1 cellular context compared by ENCODE assay signal in the genomic region with DNA sequence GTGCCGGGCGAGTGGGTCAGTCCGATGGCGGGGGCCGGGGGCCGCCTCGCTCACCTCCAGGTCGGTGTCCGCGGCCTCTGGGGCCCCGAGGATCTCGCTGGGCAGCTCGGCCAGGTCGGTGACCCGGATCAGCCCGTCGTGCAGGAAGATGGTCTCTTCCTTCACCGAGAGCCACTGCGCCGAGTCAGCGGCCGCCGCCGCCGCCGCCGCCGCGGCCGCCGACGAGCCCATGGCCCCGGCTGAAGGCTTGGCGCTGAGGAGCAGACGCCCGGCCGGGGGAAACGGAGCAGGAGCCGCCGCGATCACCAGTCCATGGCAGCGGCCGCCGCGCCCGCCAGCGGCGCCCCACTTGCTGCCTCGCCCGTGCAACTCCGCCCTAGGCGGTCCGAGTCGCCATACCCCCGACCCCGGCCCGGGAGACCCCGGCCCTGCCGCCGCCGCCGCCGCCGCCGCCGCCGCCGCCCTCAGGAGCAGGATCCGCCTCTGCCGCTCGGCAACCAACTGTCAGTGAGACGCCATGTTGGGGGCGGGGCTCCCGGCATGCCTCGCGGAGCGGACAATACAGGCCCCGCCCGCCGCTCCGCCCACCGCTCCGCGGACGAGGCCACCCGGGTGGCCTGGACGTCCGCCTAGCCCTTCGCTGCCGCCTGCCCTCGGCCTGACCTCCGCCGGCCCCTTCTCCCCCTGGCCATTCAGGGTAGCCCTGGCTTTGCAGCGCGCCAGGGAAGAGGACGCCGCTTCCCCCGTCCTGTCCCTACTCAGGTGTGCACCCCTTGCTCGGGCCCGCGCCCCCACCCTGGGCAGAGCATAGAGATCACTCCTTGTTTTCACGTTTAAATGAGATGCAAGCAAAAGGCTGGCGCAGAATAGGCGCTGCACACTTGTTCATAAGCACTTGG.
TF ChIP-seq lines count a peak whose summit lies in the region.

A gene with protein sequence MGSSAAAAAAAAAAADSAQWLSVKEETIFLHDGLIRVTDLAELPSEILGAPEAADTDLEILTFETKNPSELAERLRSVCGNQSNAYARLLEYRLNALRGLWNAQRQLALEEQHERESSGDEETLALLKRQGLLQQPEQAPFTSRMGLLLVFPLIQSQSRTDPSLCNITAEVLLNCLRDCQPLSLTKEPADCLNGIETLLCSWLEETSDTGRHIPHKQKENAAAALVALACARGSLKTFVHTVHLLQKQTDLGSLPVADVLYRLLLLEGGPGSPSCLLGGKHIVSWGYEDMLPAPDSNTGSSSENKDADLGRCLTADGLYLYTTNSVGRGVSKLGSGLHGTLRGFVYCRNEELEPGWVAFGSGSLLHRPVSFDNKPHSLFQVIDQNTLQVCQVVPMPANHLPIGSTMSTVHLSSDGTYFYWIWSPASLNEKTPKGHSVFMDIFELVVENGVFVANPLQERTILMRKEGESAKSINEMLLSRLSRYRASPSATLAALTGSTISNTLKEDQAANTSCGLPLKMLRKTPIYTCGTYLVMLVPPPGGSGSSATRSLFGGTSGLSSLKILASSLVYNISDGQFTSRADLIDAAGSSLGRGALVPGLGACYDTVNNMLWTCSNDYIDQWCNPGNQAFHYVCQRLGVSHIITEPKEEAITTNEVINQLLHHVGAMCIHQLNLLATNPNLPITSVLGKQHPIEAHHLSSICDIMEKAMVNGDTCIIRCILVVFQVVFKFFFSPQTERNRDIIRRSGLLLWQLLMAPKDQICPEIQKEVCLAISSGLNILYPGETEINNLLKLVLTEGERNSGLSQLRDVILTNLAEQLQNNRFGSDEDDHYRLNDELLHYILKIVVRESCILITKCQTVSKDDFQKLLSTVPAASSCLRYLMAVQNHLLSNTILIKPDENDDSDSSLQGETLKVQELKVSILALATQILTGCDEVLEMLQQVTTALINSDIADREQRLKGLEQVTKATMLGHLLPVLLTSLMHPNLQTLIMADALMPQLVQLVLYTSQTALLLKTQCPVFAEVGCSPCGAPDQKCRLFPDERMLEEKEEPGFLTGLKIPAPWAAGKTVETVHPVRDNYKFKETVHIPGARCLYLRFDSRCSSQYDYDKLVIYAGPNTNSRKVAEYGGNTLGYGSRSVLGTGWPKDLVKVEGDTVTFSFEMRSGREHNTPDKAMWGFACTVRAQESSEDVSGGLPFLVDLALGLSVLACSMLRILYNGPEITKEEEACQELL (N-terminal part only) (minus strand): TSS at position 534 of the 899 bp plus-strand sequence. CDS start 303 bp downstream, at position 231.

TF ChIP-seq in K562, 482 proteins besides CTCF, POLR2A, EP300 and RAD21 (continued from another document and continues in another):
- TF ChIP-seq, protein P1, sequence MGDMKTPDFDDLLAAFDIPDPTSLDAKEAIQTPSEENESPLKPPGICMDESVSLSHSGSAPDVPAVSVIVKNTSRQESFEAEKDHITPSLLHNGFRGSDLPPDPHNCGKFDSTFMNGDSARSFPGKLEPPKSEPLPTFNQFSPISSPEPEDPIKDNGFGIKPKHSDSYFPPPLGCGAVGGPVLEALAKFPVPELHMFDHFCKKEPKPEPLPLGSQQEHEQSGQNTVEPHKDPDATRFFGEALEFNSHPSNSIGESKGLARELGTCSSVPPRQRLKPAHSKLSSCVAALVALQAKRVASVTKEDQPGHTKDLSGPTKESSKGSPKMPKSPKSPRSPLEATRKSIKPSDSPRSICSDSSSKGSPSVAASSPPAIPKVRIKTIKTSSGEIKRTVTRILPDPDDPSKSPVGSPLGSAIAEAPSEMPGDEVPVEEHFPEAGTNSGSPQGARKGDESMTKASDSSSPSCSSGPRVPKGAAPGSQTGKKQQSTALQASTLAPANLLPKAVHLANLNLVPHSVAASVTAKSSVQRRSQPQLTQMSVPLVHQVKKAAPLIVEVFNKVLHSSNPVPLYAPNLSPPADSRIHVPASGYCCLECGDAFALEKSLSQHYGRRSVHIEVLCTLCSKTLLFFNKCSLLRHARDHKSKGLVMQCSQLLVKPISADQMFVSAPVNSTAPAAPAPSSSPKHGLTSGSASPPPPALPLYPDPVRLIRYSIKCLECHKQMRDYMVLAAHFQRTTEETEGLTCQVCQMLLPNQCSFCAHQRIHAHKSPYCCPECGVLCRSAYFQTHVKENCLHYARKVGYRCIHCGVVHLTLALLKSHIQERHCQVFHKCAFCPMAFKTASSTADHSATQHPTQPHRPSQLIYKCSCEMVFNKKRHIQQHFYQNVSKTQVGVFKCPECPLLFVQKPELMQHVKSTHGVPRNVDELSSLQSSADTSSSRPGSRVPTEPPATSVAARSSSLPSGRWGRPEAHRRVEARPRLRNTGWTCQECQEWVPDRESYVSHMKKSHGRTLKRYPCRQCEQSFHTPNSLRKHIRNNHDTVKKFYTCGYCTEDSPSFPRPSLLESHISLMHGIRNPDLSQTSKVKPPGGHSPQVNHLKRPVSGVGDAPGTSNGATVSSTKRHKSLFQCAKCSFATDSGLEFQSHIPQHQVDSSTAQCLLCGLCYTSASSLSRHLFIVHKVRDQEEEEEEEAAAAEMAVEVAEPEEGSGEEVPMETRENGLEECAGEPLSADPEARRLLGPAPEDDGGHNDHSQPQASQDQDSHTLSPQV (IDR thresholded peaks at IDR 0.05): no peak; the same call in 1 of the 2 replicates
- TF ChIP-seq FOXK1 (CRISPR knock-in tag; IDR thresholded peaks at IDR 0.05; ENCODE audit: borderline replicate concordance) (no peak), CBX3 (IDR thresholded peaks at IDR 0.05; ENCODE audit: borderline replicate concordance in 1 of 2, low read length in 2 of 2) (no peak), KLF1 (tag; IDR thresholded peaks at IDR 0.05) (no peak), MCM5 (IDR thresholded peaks at IDR 0.05; ENCODE audit: low read depth) (no peak), HIVEP1 (CRISPR knock-in tag; IDR thresholded peaks at IDR 0.05) (no peak), NFE2L1 (tag; IDR thresholded peaks at IDR 0.05; ENCODE audit: borderline replicate concordance, low read depth) (no peak), HNRNPLL (IDR thresholded peaks at IDR 0.05; ENCODE audit: low read depth, low read length, poor library complexity, severe bottlenecking) (no peak), ZBTB1 (CRISPR knock-in tag; IDR thresholded peaks at IDR 0.05; ENCODE audit: borderline replicate concordance, low read depth) (no peak), ZNF224 (CRISPR knock-in tag; IDR thresholded peaks at IDR 0.05) (no peak), ATF1 (CRISPR knock-in tag; IDR thresholded peaks at IDR 0.05) (no peak), ATF1 (tag; IDR thresholded peaks at IDR 0.05) (peak; percentile 61), NFE2 (IDR thresholded peaks at IDR 0.05; ENCODE audit: low read depth) (no peak), KLF16 (IDR thresholded peaks at IDR 0.05) (no peak), SAFB (IDR thresholded peaks at IDR 0.05; ENCODE audit: borderline replicate concordance, low read depth, low read length) (no peak), ETV6 (IDR thresholded peaks at IDR 0.05; ENCODE audit: borderline replicate concordance in 1 of 2, low read depth in 2 of 2, low read length in 1 of 2) (no peak), ETV6 (CRISPR knock-in tag; IDR thresholded peaks at IDR 0.05; ENCODE audit: borderline replicate concordance) (no peak), ZNF274 (IDR thresholded peaks at IDR 0.05; ENCODE audit: borderline replicate concordance, low read depth, low read length) (no peak), RBM39 (optimal IDR thresholded peaks at IDR 0.05; ENCODE audit: low read depth, low read length) (no peak), ZFP1 (CRISPR knock-in tag; IDR thresholded peaks at IDR 0.05) (no peak), MEF2D (tag; conservative IDR thresholded peaks at IDR 0.05; ENCODE audit: low read depth) (no peak), ZNF583 (CRISPR knock-in tag; IDR thresholded peaks at IDR 0.05) (no peak; the same call in 1 of the 2 replicates), TEAD1 (CRISPR knock-in tag; IDR thresholded peaks at IDR 0.05) (peak in 1 of 2 experiments; percentile 91; a peak in 2 of 4 replicates), ZKSCAN3 (CRISPR knock-in tag; IDR thresholded peaks at IDR 0.05) (no peak), MAFG (tag; conservative IDR thresholded peaks at IDR 0.05) (no peak), TCF7 (IDR thresholded peaks at IDR 0.05; ENCODE audit: borderline replicate concordance) (no peak), PCBP1 (IDR thresholded peaks at IDR 0.05; ENCODE audit: low read depth, low read length, poor library complexity, severe bottlenecking) (no peak), JUND (IDR thresholded peaks at IDR 0.05; ENCODE audit: borderline replicate concordance, low read depth, low read length) (peak; percentile 44; the same call in 1 of the 2 replicates), JUND (tag; IDR thresholded peaks at IDR 0.05; ENCODE audit: borderline replicate concordance, low read depth, low read length) (no peak; the same call in 2 of the 3 replicates), DMBX1 (CRISPR knock-in tag; IDR thresholded peaks at IDR 0.05; ENCODE audit: borderline replicate concordance) (no peak), ZNF124 (CRISPR knock-in tag; IDR thresholded peaks at IDR 0.05) (no peak), ZNF165 (CRISPR knock-in tag; IDR thresholded peaks at IDR 0.05; ENCODE audit: borderline replicate concordance) (no peak), SRSF9 (IDR thresholded peaks at IDR 0.05; ENCODE audit: borderline replicate concordance, low read depth, low read length) (no peak), ZBTB8A (IDR thresholded peaks at IDR 0.05; ENCODE audit: partially characterized antibody) (no peak), NONO (IDR thresholded peaks at IDR 0.05; ENCODE audit: low read depth in 2 of 2, low read length in 1 of 2) (peak; percentile 30 to 66; a peak in 3 of 4 replicates), PTBP1 (IDR thresholded peaks at IDR 0.05; ENCODE audit: low read depth, low read length) (no peak), CREB1 (IDR thresholded peaks at IDR 0.05) (peak; percentile 22; the same call in 1 of the 2 replicates), CREB1 (CRISPR knock-in tag; IDR thresholded peaks at IDR 0.05) (no peak)
- TF ChIP-seq, protein P2, sequence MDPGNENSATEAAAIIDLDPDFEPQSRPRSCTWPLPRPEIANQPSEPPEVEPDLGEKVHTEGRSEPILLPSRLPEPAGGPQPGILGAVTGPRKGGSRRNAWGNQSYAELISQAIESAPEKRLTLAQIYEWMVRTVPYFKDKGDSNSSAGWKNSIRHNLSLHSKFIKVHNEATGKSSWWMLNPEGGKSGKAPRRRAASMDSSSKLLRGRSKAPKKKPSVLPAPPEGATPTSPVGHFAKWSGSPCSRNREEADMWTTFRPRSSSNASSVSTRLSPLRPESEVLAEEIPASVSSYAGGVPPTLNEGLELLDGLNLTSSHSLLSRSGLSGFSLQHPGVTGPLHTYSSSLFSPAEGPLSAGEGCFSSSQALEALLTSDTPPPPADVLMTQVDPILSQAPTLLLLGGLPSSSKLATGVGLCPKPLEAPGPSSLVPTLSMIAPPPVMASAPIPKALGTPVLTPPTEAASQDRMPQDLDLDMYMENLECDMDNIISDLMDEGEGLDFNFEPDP (CRISPR knock-in tag; IDR thresholded peaks at IDR 0.05): no peak
- TF ChIP-seq, protein P3, sequence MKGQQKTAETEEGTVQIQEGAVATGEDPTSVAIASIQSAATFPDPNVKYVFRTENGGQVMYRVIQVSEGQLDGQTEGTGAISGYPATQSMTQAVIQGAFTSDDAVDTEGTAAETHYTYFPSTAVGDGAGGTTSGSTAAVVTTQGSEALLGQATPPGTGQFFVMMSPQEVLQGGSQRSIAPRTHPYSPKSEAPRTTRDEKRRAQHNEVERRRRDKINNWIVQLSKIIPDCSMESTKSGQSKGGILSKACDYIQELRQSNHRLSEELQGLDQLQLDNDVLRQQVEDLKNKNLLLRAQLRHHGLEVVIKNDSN (CRISPR knock-in tag; IDR thresholded peaks at IDR 0.05): no peak
- TF ChIP-seq, protein P4, sequence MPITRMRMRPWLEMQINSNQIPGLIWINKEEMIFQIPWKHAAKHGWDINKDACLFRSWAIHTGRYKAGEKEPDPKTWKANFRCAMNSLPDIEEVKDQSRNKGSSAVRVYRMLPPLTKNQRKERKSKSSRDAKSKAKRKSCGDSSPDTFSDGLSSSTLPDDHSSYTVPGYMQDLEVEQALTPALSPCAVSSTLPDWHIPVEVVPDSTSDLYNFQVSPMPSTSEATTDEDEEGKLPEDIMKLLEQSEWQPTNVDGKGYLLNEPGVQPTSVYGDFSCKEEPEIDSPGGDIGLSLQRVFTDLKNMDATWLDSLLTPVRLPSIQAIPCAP (CRISPR knock-in tag; IDR thresholded peaks at IDR 0.05; ENCODE audit: borderline replicate concordance): no peak
- TF ChIP-seq, protein P5, sequence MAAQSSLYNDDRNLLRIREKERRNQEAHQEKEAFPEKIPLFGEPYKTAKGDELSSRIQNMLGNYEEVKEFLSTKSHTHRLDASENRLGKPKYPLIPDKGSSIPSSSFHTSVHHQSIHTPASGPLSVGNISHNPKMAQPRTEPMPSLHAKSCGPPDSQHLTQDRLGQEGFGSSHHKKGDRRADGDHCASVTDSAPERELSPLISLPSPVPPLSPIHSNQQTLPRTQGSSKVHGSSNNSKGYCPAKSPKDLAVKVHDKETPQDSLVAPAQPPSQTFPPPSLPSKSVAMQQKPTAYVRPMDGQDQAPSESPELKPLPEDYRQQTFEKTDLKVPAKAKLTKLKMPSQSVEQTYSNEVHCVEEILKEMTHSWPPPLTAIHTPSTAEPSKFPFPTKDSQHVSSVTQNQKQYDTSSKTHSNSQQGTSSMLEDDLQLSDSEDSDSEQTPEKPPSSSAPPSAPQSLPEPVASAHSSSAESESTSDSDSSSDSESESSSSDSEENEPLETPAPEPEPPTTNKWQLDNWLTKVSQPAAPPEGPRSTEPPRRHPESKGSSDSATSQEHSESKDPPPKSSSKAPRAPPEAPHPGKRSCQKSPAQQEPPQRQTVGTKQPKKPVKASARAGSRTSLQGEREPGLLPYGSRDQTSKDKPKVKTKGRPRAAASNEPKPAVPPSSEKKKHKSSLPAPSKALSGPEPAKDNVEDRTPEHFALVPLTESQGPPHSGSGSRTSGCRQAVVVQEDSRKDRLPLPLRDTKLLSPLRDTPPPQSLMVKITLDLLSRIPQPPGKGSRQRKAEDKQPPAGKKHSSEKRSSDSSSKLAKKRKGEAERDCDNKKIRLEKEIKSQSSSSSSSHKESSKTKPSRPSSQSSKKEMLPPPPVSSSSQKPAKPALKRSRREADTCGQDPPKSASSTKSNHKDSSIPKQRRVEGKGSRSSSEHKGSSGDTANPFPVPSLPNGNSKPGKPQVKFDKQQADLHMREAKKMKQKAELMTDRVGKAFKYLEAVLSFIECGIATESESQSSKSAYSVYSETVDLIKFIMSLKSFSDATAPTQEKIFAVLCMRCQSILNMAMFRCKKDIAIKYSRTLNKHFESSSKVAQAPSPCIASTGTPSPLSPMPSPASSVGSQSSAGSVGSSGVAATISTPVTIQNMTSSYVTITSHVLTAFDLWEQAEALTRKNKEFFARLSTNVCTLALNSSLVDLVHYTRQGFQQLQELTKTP (IDR thresholded peaks at IDR 0.05; ENCODE audit: low read depth in 1 of 2, partially characterized antibody in 2 of 2): no peak
- TF ChIP-seq, protein P6, sequence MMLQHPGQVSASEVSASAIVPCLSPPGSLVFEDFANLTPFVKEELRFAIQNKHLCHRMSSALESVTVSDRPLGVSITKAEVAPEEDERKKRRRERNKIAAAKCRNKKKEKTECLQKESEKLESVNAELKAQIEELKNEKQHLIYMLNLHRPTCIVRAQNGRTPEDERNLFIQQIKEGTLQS (IDR thresholded peaks at IDR 0.05): no peak
- TF ChIP-seq, protein P6 (CRISPR knock-in tag; conservative IDR thresholded peaks at IDR 0.05): no peak
